In the genomic region with DNA sequence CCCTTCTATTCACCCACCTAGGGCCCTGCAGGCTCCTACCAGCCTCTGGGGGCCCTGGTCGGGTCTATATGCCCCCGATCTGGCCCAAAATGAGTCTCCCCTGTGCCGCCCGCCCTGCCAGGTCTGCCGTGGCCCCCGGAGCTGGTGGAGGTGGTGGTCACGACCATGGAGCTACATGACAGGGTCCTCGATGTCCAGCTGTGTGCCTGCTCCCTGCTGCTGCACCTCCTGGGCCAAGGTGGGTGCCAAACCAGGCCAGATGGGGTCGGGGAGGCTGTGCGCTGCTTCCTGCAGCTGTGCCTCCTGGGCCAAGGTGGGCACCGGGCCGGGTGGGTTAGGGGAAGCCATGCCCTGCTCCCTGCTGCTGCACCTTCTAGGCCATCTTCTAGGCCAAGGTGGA, we compare ENCODE assay signal across 2 cellular contexts.
A peak's percentile ranks its signal among the peaks of the same experiment; 100 is the strongest.
TF ChIP-seq lines count a peak whose summit lies in the region.

No MANE protein-coding gene starts in this region.

TF ChIP-seq in GM12891, 5 proteins besides CTCF, POLR2A, EP300 and RAD21:
- no peak for TF ChIP-seq POLR2AphosphoS5 (IDR thresholded peaks at IDR 0.05; ENCODE audit: low read depth, low read length)
- TF ChIP-seq SPI1 (IDR thresholded peaks at IDR 0.05; ENCODE audit: low read depth, low read length), result no peak
- TF ChIP-seq POU2F2 (IDR thresholded peaks at IDR 0.05; ENCODE audit: low read depth, low read length), result no peak

TF ChIP-seq in H1, 55 proteins besides CTCF, POLR2A, EP300 and RAD21:
- TF ChIP-seq, protein P1, sequence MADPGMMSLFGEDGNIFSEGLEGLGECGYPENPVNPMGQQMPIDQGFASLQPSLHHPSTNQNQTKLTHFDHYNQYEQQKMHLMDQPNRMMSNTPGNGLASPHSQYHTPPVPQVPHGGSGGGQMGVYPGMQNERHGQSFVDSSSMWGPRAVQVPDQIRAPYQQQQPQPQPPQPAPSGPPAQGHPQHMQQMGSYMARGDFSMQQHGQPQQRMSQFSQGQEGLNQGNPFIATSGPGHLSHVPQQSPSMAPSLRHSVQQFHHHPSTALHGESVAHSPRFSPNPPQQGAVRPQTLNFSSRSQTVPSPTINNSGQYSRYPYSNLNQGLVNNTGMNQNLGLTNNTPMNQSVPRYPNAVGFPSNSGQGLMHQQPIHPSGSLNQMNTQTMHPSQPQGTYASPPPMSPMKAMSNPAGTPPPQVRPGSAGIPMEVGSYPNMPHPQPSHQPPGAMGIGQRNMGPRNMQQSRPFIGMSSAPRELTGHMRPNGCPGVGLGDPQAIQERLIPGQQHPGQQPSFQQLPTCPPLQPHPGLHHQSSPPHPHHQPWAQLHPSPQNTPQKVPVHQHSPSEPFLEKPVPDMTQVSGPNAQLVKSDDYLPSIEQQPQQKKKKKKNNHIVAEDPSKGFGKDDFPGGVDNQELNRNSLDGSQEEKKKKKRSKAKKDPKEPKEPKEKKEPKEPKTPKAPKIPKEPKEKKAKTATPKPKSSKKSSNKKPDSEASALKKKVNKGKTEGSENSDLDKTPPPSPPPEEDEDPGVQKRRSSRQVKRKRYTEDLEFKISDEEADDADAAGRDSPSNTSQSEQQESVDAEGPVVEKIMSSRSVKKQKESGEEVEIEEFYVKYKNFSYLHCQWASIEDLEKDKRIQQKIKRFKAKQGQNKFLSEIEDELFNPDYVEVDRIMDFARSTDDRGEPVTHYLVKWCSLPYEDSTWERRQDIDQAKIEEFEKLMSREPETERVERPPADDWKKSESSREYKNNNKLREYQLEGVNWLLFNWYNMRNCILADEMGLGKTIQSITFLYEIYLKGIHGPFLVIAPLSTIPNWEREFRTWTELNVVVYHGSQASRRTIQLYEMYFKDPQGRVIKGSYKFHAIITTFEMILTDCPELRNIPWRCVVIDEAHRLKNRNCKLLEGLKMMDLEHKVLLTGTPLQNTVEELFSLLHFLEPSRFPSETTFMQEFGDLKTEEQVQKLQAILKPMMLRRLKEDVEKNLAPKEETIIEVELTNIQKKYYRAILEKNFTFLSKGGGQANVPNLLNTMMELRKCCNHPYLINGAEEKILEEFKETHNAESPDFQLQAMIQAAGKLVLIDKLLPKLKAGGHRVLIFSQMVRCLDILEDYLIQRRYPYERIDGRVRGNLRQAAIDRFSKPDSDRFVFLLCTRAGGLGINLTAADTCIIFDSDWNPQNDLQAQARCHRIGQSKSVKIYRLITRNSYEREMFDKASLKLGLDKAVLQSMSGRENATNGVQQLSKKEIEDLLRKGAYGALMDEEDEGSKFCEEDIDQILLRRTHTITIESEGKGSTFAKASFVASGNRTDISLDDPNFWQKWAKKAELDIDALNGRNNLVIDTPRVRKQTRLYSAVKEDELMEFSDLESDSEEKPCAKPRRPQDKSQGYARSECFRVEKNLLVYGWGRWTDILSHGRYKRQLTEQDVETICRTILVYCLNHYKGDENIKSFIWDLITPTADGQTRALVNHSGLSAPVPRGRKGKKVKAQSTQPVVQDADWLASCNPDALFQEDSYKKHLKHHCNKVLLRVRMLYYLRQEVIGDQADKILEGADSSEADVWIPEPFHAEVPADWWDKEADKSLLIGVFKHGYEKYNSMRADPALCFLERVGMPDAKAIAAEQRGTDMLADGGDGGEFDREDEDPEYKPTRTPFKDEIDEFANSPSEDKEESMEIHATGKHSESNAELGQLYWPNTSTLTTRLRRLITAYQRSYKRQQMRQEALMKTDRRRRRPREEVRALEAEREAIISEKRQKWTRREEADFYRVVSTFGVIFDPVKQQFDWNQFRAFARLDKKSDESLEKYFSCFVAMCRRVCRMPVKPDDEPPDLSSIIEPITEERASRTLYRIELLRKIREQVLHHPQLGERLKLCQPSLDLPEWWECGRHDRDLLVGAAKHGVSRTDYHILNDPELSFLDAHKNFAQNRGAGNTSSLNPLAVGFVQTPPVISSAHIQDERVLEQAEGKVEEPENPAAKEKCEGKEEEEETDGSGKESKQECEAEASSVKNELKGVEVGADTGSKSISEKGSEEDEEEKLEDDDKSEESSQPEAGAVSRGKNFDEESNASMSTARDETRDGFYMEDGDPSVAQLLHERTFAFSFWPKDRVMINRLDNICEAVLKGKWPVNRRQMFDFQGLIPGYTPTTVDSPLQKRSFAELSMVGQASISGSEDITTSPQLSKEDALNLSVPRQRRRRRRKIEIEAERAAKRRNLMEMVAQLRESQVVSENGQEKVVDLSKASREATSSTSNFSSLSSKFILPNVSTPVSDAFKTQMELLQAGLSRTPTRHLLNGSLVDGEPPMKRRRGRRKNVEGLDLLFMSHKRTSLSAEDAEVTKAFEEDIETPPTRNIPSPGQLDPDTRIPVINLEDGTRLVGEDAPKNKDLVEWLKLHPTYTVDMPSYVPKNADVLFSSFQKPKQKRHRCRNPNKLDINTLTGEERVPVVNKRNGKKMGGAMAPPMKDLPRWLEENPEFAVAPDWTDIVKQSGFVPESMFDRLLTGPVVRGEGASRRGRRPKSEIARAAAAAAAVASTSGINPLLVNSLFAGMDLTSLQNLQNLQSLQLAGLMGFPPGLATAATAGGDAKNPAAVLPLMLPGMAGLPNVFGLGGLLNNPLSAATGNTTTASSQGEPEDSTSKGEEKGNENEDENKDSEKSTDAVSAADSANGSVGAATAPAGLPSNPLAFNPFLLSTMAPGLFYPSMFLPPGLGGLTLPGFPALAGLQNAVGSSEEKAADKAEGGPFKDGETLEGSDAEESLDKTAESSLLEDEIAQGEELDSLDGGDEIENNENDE (IDR thresholded peaks at IDR 0.05; ENCODE audit: insufficient replicate concordance, low read length), result no peak
- TF ChIP-seq CHD1 (IDR thresholded peaks at IDR 0.05; ENCODE audit: low read depth, low read length) (no peak), NRF1 (IDR thresholded peaks at IDR 0.05; ENCODE audit: low read depth, low read length) (no peak), POLR2AphosphoS5 (IDR thresholded peaks at IDR 0.05; ENCODE audit: low read depth, low read length) (peak; percentile 24; the same call in 1 of the 2 replicates)
